8 cellular contexts compared by ENCODE assay signal in the genomic region with DNA sequence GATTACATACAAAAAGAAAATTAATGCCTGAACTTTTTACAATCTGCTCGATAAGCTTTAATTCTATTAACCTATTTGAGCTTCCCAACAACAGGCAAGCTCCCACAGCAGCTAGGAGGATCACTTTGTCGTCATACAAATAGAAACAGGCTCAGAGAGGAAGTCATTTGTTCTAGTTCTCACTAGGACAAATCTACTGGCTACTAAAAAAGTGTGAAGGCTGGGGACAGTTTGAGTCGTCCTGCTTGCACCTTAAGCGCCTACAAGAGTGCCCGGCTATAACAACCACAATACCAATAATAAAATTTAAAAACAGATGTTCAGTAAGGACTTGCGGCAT. TPM values are rescaled to one million over a fixed set of nuclear protein-coding genes. Genes with fewer than 3 reads are reported as not detected.
DNase-seq lines count a peak whose midpoint lies in the region; ATAC-seq and TF ChIP-seq lines count a peak whose summit lies in the region.

No MANE protein-coding gene starts in this region.

- H3K4me1 Mint-ChIP-seq in T-cell = peaks cover 39 to 46% (median 46%) of the 10 kb centered on the region in 3 donors

- no peak for TF ChIP-seq POLR2A in GM18505 (IDR thresholded peaks at IDR 0.05; ENCODE audit: borderline replicate concordance, extremely low read depth, insufficient read depth, insufficient read length)

- DNase-seq in T-cell (no peak), foreskin keratinocyte (no peak), cerebellar cortex (ENCODE audit: low spot score) (no peak), SW 1271 (lab: John Stamatoyannopoulos, UW) (no peak), RPMI8226 (no peak)

- CTCF ChIA-PET in T-cell (lab: Charles Lee) = interaction anchor here in 1 of 2 donors (0.5 to 2.2 kb wide), 8 partner anchors 27 to 374 kb away, joined by 3 to 22 read pairs (median 3); partner anchors contain the start of genes KLHDC3, MEA1 and PPP2R5D

- H3K27ac ChIP-seq in foreskin keratinocyte = peak overlapping the region; percentile 79
- H3K27ac ChIP-seq in rectal smooth muscle tissue (ENCODE audit: low read depth, low read length) = peak overlapping the region; percentile 94

- peaks cover 8% of the 10 kb centered on the region for H3K4me1 ChIP-seq in foreskin keratinocyte
- H3K4me1 ChIP-seq in rectal smooth muscle tissue (ENCODE audit: control insufficient read depth, insufficient read depth, low read length) = peaks cover 11% of the 10 kb centered on the region

- H3K9me3 Mint-ChIP-seq in T-cell = no peaks in the 10 kb centered on the region

- no peaks in the 10 kb centered on the region for H3K36me3 ChIP-seq in rectal smooth muscle tissue (ENCODE audit: control insufficient read depth, insufficient read depth, low read length)

- POLR2A ChIA-PET in T-cell (lab: Charles Lee) = interaction anchor here (0.6 to 2.4 kb wide), 12 partner anchors 35 to 1318 kb away, joined by 3 to 22 read pairs (median 7); partner anchors contain the start of genes HSP90AB1 (in 1 of the 2), KLC4 (in 1 of the 2), KLHDC3 (in 1 of the 2) and MEA1 (in 1 of the 2)

- H3K4me3 ChIP-seq in rectal smooth muscle tissue (ENCODE audit: low read length) = peak overlapping the region; percentile 90

- no peaks in the 10 kb centered on the region for H3K27me3 Mint-ChIP-seq in T-cell

- H3K27ac Mint-ChIP-seq in T-cell = peak overlapping the region; percentile 98 to 99

- TF ChIP-seq CTCF in foreskin keratinocyte (conservative IDR thresholded peaks at IDR 0.05) = no peak

- peak; percentile 5 for ATAC-seq in GM18505 (IDR thresholded peaks at IDR 0.05; ENCODE audit: unreplicated experiment)
- peak; percentile 12 for ATAC-seq in HG02938 (IDR thresholded peaks at IDR 0.05; ENCODE audit: unreplicated experiment)
- peak in 3 of 4 experiments; percentile 0 to 3 (median 1) for ATAC-seq in T-cell (replicated peaks in 1 of 4)
- no peak for ATAC-seq in foreskin keratinocyte

- H3K4me3 Mint-ChIP-seq in T-cell = peak overlapping the region; percentile 86 to 99 (median 96)

- no peaks in the 10 kb centered on the region for H3K27me3 ChIP-seq in foreskin keratinocyte
- no peaks in the 10 kb centered on the region for H3K27me3 ChIP-seq in rectal smooth muscle tissue (ENCODE audit: control insufficient read depth, insufficient read depth, low read length)

- H3K36me3 Mint-ChIP-seq in T-cell = peaks cover 14% of the 10 kb centered on the region

- H3K9ac ChIP-seq in rectal smooth muscle tissue (ENCODE audit: low read length) = peak overlapping the region; percentile 73

RNA-seq across cellular contexts. Expression of gene CNPY3, which starts 0.6 kb away (rescaled TPM):
- total RNA-seq in T-cell (10 to 100 TPM; 51.2 to 86.2 (median 79.4) TPM), foreskin keratinocyte (34.5 and 38.7 TPM in 2 replicates)
- 49.0 and 49.5 TPM in 2 replicates for polyA plus RNA-seq in foreskin keratinocyte

RNA-seq across cellular contexts. Expression of gene PTCRA, which starts 12.9 kb away (rescaled TPM):
- total RNA-seq in T-cell (under 1 TPM in 1 of 5 donors, not detected in 4; 0.53 TPM), foreskin keratinocyte (not detected in 2 replicates)
- not detected in 2 replicates for polyA plus RNA-seq in foreskin keratinocyte

RNA-seq across cellular contexts. Expression of gene GNMT, which starts 31.8 kb away (rescaled TPM):
- total RNA-seq in T-cell (1 to 10 TPM in 4 of 5 donors, under 1 TPM in 1; 0.93 to 3.4 (median 1.3) TPM), foreskin keratinocyte (0.20 and 0.32 TPM in 2 replicates)
- polyA plus RNA-seq in foreskin keratinocyte = 0.09 and 0.26 TPM in 2 replicates

RNA-seq across cellular contexts. Expression of gene RPL7L1, which starts 49.3 kb away (rescaled TPM):
- total RNA-seq in T-cell = 10 to 100 TPM; 62.5 to 89.2 (median 81.3) TPM
- total RNA-seq in foreskin keratinocyte = 136 and 138 TPM in 2 replicates
- 55.2 and 65.9 TPM in 2 replicates for polyA plus RNA-seq in foreskin keratinocyte

RNA-seq across cellular contexts. Expression of gene PEX6, which starts 50.3 kb away (rescaled TPM):
- 10 to 100 TPM; 20.5 to 30.5 (median 27.4) TPM for total RNA-seq in T-cell
- 10.3 and 20.5 TPM in 2 replicates for total RNA-seq in foreskin keratinocyte
- 8.1 and 15.3 TPM in 2 replicates for polyA plus RNA-seq in foreskin keratinocyte
